In genomic region chr16:47143329-47143676, GRCh38 we compare ENCODE assay signal across 8 cellular contexts. TPM values are rescaled to one million over a fixed set of nuclear protein-coding genes. Genes with fewer than 3 reads are reported as not detected.
DNase-seq lines count a peak whose midpoint lies in the region; ATAC-seq and TF ChIP-seq lines count a peak whose summit lies in the region.

No MANE protein-coding gene starts in this region.

- H3K4me3 ChIP-seq in AG10803 (ENCODE audit: low read length) (peak overlapping the region; percentile 70), coronary artery (peak overlapping the region; percentile 68), right lobe of liver (peak overlapping the region; percentile 33 to 53 (median 34))

- H3K4me1 ChIP-seq in right lobe of liver: peaks cover 0 to 12% (median 3%) of the 10 kb centered on the region in 4 donors

- peak; percentile 56 for DNase-seq in AG10803 (ENCODE audit: low read depth)
- peak; percentile 5 for DNase-seq in NCI-H345 treated with DMSO at 0.1 percent for 48 hours (lab: John Stamatoyannopoulos, UW; ENCODE audit: unreplicated experiment)
- peak; percentile 78 for DNase-seq in activated CD4-positive, CD25-positive, alpha-beta regulatory T cell treated with anti-CD3 and anti-CD28 coated beads, Interleukin-2, amount 50 U/mL, for 72 hours
- DNase-seq in coronary artery (ENCODE audit: low spot score): no peak
- peak; percentile 45 to 60 (median 55) for DNase-seq in right lobe of liver
- DNase-seq in stimulated activated CD4-positive, alpha-beta T cell treated with anti-CD3 and anti-CD28 coated beads, TNF-alpha, amount 100 ng/mL, for 1 hour (ENCODE audit: low read depth in 3 of 3, low spot score in 1 of 3): peak in 2 of 3 donors; percentile 33 to 65

- intact Hi-C loops in right lobe of liver (cut with DNase I): loop anchor here in 1 of 2 donors (10.0 kb wide), 1 partner anchor 1011 kb away; the partner anchor contains the start of gene ABCC12

- peak; percentile 47 for ATAC-seq in GM18873 (IDR thresholded peaks at IDR 0.05; ENCODE audit: low FRiP score, unreplicated experiment)
- ATAC-seq in HG03097 (IDR thresholded peaks at IDR 0.05; ENCODE audit: low FRiP score, unreplicated experiment): peak; percentile 58
- peak; percentile 45 to 66 (median 51) for ATAC-seq in right lobe of liver

- H3K27me3 ChIP-seq in right lobe of liver: no peaks in the 10 kb centered on the region

- peak; percentile 33 for TF ChIP-seq CTCF in AG10803 (conservative IDR thresholded peaks at IDR 0.05; ENCODE audit: low read length)
- peak; percentile 29 for TF ChIP-seq CTCF in coronary artery (IDR thresholded peaks at IDR 0.05)
- TF ChIP-seq CTCF in right lobe of liver (IDR thresholded peaks at IDR 0.05): peak; percentile 31 to 52 (median 36)

- H3K9me3 ChIP-seq in right lobe of liver: no peaks in the 10 kb centered on the region

- peak overlapping the region in 1 of 2 donors; percentile 43 for H3K27ac ChIP-seq in coronary artery
- no peak overlapping the region for H3K27ac ChIP-seq in right lobe of liver

- H3K36me3 ChIP-seq in right lobe of liver: no peaks in the 10 kb centered on the region

- TF ChIP-seq POLR2A in right lobe of liver (IDR thresholded peaks at IDR 0.05): no peak

- no CpG with 5 or more reads among the region's 55 CpGs for WGBS in right lobe of liver (ENCODE audit: insufficient coverage, low coverage, low lambda C conversion rate, missing lambda C conversion rate)

RNA-seq across cellular contexts. Expression of gene NETO2, which starts 0.4 kb away (rescaled TPM):
- total RNA-seq in right lobe of liver: 1 to 10 TPM in 1 of 6 experiments, under 1 TPM in 5; 0.29 to 1.6 (median 0.66) TPM
